9 cellular contexts compared by ENCODE assay signal in genomic region chr11:8019671-8020597, GRCh38. TPM values are rescaled to one million over a fixed set of nuclear protein-coding genes. Genes with fewer than 3 reads are reported as not detected.
DNase-seq lines count a peak whose midpoint lies in the region; ATAC-seq lines count a peak whose summit lies in the region.
"Had no signal": no experiment of that assay in that cellular context is flagged by ENCODE, and none has a peak within 500 bp of the region (broad histone marks: within the 10 kb centered on the region; RNA-seq: fewer than 3 reads in every experiment).

No MANE protein-coding gene starts in this region.

- no peak overlapping the region for H3K18ac ChIP-seq in mesendoderm (ENCODE audit: low read length)

- no peak overlapping the region for H2BK120ac ChIP-seq in mesendoderm (ENCODE audit: low read depth, low read length)

- peaks cover 10 to 12% of the 10 kb centered on the region in 2 donors for H3K4me1 Mint-ChIP-seq in effector memory CD8-positive, alpha-beta T cell (ENCODE audit: low read depth in 2 of 2)
- H3K4me1 Mint-ChIP-seq in stimulated activated naive CD8-positive, alpha-beta T cell treated with anti-CD3 and anti-CD28 coated beads, Interleukin-15, amount 100 ng/mL, for 72 hours, result peaks cover 14% of the 10 kb centered on the region

- H3K4me1 ChIP-seq in mesendoderm (ENCODE audit: control insufficient read depth, low read depth, low read length), result peaks cover 18% of the 10 kb centered on the region

- no peaks in the 10 kb centered on the region for H3K79me2 ChIP-seq in mesendoderm (ENCODE audit: control insufficient read depth, insufficient read depth, low read length)

- no peak overlapping the region for H3K27ac ChIP-seq in mesendoderm (ENCODE audit: low read depth, low read length)

- no peaks in the 10 kb centered on the region for H3K9me3 Mint-ChIP-seq in effector memory CD8-positive, alpha-beta T cell
- H3K9me3 Mint-ChIP-seq in stimulated activated naive CD8-positive, alpha-beta T cell treated with anti-CD3 and anti-CD28 coated beads, Interleukin-15, amount 100 ng/mL, for 72 hours, result no peaks in the 10 kb centered on the region

- no peak overlapping the region for H3K4me3 ChIP-seq in mesendoderm (ENCODE audit: low read length)

- peaks cover 33 to 58% of the 10 kb centered on the region in 2 donors for H3K27me3 Mint-ChIP-seq in effector memory CD8-positive, alpha-beta T cell
- peaks cover 52% of the 10 kb centered on the region for H3K27me3 Mint-ChIP-seq in stimulated activated naive CD8-positive, alpha-beta T cell treated with anti-CD3 and anti-CD28 coated beads, Interleukin-15, amount 100 ng/mL, for 72 hours

- peak overlapping the region; percentile 71 to 75 for H3K4me3 Mint-ChIP-seq in effector memory CD8-positive, alpha-beta T cell
- peak overlapping the region; percentile 65 to 75 for H3K4me3 Mint-ChIP-seq in stimulated activated naive CD8-positive, alpha-beta T cell treated with anti-CD3 and anti-CD28 coated beads, Interleukin-15, amount 100 ng/mL, for 72 hours

- no peak overlapping the region for H3K4ac ChIP-seq in mesendoderm (ENCODE audit: low read depth, low read length)

- H2AK5ac ChIP-seq in mesendoderm (ENCODE audit: low read length), result no peak overlapping the region

- H3K79me1 ChIP-seq in mesendoderm (ENCODE audit: low read length), result no peaks in the 10 kb centered on the region

- no CpG with 5 or more reads among the region's 59 CpGs for WGBS in mesendoderm (ENCODE audit: extremely low coverage, insufficient coverage, low lambda C conversion rate)

- no peak overlapping the region for H3K9ac ChIP-seq in mesendoderm (ENCODE audit: low read length)

- no peak overlapping the region for H4K8ac ChIP-seq in mesendoderm (ENCODE audit: low read depth, low read length)

- peaks cover 7% of the 10 kb centered on the region for H3K36me3 Mint-ChIP-seq in effector memory CD8-positive, alpha-beta T cell (ENCODE audit: insufficient read depth)

- H3K27me3 ChIP-seq in mesendoderm (ENCODE audit: insufficient read depth, low read length, poor library complexity), result peaks cover 13% of the 10 kb centered on the region

- peak overlapping the region; percentile 61 for H3K4me2 ChIP-seq in mesendoderm (ENCODE audit: low read length)

- no peak overlapping the region for H2BK15ac ChIP-seq in mesendoderm (replicated peaks; ENCODE audit: low read depth)

- no peak overlapping the region for H4K5ac ChIP-seq in mesendoderm (ENCODE audit: low read length)

- intact Hi-C loops in sciatic nerve (cut with DNase I), result no loop called here

- H3K56ac ChIP-seq in mesendoderm (ENCODE audit: low read length), result no peak overlapping the region

- no peak overlapping the region for H3K23ac ChIP-seq in mesendoderm (ENCODE audit: low read length)

- peak; percentile 43 for ATAC-seq in effector memory CD8-positive, alpha-beta T cell (replicated peaks)
- peak; percentile 35 for ATAC-seq in stimulated activated naive CD8-positive, alpha-beta T cell treated with anti-CD3 and anti-CD28 coated beads, Interleukin-15, amount 100 ng/mL, for 72 hours
- ATAC-seq in HG03108 (IDR thresholded peaks at IDR 0.05; ENCODE audit: unreplicated experiment), result no peak
- no peak for ATAC-seq in sciatic nerve

- H3K36me3 ChIP-seq in mesendoderm (ENCODE audit: control insufficient read depth, insufficient read depth, low read length), result no peaks in the 10 kb centered on the region

- peak overlapping the region; percentile 56 to 59 for H3K27ac Mint-ChIP-seq in effector memory CD8-positive, alpha-beta T cell
- H3K27ac Mint-ChIP-seq in stimulated activated naive CD8-positive, alpha-beta T cell treated with anti-CD3 and anti-CD28 coated beads, Interleukin-15, amount 100 ng/mL, for 72 hours, result no peak overlapping the region

- DNase-seq in DMS53 (lab: John Stamatoyannopoulos, UW) (peak; percentile 58), DMS53 treated with DMSO at 0.1 percent for 48 hours (lab: John Stamatoyannopoulos, UW; ENCODE audit: unreplicated experiment) (no peak), mesendoderm (no peak), sciatic nerve (ENCODE audit: low spot score) (no peak)
- peak; percentile 31 to 47 for DNase-seq in activated CD4-positive, alpha-beta T cell treated with anti-CD3 and anti-CD28 coated beads, Interleukin-2, amount 50 U/mL, for 4 hours
- peak in 2 of 3 experiments; percentile 2 to 22 for DNase-seq in effector memory CD8-positive, alpha-beta T cell
- no peak for DNase-seq in stimulated activated naive CD8-positive, alpha-beta T cell treated with anti-CD3 and anti-CD28 coated beads, Interleukin-15, amount 100 ng/mL, for 72 hours

- no peak overlapping the region for H2BK5ac ChIP-seq in mesendoderm (ENCODE audit: low read length)

RNA-seq across cellular contexts. Expression of gene EIF3F, which starts 32.8 kb away (rescaled TPM):
- 498 TPM for polyA plus RNA-seq in mesendoderm (2013, experiment 1 of 2)
- 521 TPM for polyA plus RNA-seq in mesendoderm (2013, experiment 2 of 2)
- total RNA-seq in sciatic nerve, result 164 TPM

RNA-seq across cellular contexts. Expression of gene NLRP10, which starts 54.7 kb away (rescaled TPM):
- 0.04 TPM for polyA plus RNA-seq in mesendoderm (2013, experiment 1 of 2)
- polyA plus RNA-seq in mesendoderm (2013, experiment 2 of 2), result 0.04 TPM
- not detected for total RNA-seq in sciatic nerve
- total RNA-seq: T-helper 1 cell treated with Interleukin-12 subunit alpha and Interleukin-12 subunit beta and Interleukin-4 antibody, amounts not matched to agents 30 ng/mL and 1 ng/mL, for 36 hours had no signal

Comparison
In these comparisons a context has a peak if more than half of its experiments do, and no peak if none do; other contexts are left out.
1. DNase-seq: peak in DMS53 (single experiment), activated CD4-positive, alpha-beta T cell treated with anti-CD3 and anti-CD28 coated beads, Interleukin-2, amount 50 U/mL, for 4 hours (2 of 2) and effector memory CD8-positive, alpha-beta T cell (2 of 3); none in DMS53 treated with DMSO at 0.1 percent for 48 hours (single experiment), mesendoderm (single experiment), stimulated activated naive CD8-positive, alpha-beta T cell treated with anti-CD3 and anti-CD28 coated beads, Interleukin-15, amount 100 ng/mL, for 72 hours (0 of 2) and sciatic nerve (single experiment).
2. ATAC-seq: peak in effector memory CD8-positive, alpha-beta T cell (single experiment) and stimulated activated naive CD8-positive, alpha-beta T cell treated with anti-CD3 and anti-CD28 coated beads, Interleukin-15, amount 100 ng/mL, for 72 hours (single experiment); none in HG03108 (single experiment) and sciatic nerve (single experiment).
3. H3K27ac Mint-ChIP-seq: peak in effector memory CD8-positive, alpha-beta T cell (2 of 2); none in stimulated activated naive CD8-positive, alpha-beta T cell treated with anti-CD3 and anti-CD28 coated beads, Interleukin-15, amount 100 ng/mL, for 72 hours (0 of 2).